In genomic region chr5:42952575-42952974, GRCh38 we compare ENCODE assay signal across 8 cellular contexts.
DNase-seq lines count a peak whose midpoint lies in the region; ATAC-seq, FAIRE-seq and TF ChIP-seq lines count a peak whose summit lies in the region.

No MANE protein-coding gene starts in this region.

- no peak overlapping the region for H3K4me2 ChIP-seq in fibroblast of lung (ENCODE audit: extremely low read depth, insufficient read depth, low read length)

- peaks cover 12% of the 10 kb centered on the region for H3K79me2 ChIP-seq in fibroblast of lung (ENCODE audit: control insufficient read depth, insufficient read depth, low read length)

- CTCF ChIA-PET in activated naive CD4-positive, alpha-beta T cell treated with anti-CD3 and anti-CD28 coated beads for 36 hours (lab: Charles Lee), result interaction anchor here (1.3 to 2.0 kb wide), 3 partner anchors 12 to 44 kb away, joined by 3 to 6 read pairs (median 6); no protein-coding TSS in a partner anchor

- no peaks in the 10 kb centered on the region for H3K27me3 Mint-ChIP-seq in activated naive CD4-positive, alpha-beta T cell treated with anti-CD3 and anti-CD28 coated beads for 36 hours (ENCODE audit: low read depth)
- H3K27me3 Mint-ChIP-seq in T-helper 17 cell, result no peaks in the 10 kb centered on the region

- no peaks in the 10 kb centered on the region for H4K20me1 ChIP-seq in fibroblast of lung (ENCODE audit: control insufficient read depth, extremely low read depth, insufficient read depth, low read length)

- peaks cover 9% of the 10 kb centered on the region for H3K4me1 ChIP-seq in fibroblast of lung (ENCODE audit: control insufficient read depth, extremely low read depth, insufficient read depth, low read length)
- H3K4me1 ChIP-seq in suprapubic skin, result peaks cover 45% of the 10 kb centered on the region

- peak overlapping the region; percentile 20 for H3K9ac ChIP-seq in fibroblast of lung (ENCODE audit: insufficient read depth, low read length)

- H3K36me3 Mint-ChIP-seq in activated naive CD4-positive, alpha-beta T cell treated with anti-CD3 and anti-CD28 coated beads for 36 hours (ENCODE audit: low read depth), result peaks cover 11% of the 10 kb centered on the region
- H3K36me3 Mint-ChIP-seq in T-helper 17 cell (ENCODE audit: low read depth), result no peaks in the 10 kb centered on the region

- H2AFZ ChIP-seq in fibroblast of lung (ENCODE audit: low read length), result no peak overlapping the region

- TF ChIP-seq CTCF in fibroblast of lung (conservative IDR thresholded peaks at IDR 0.05 in 1 of 2, IDR thresholded peaks at IDR 0.05 in 1 of 2; ENCODE audit: low read depth in 1 of 2, low read length in 2 of 2), result no peak
- TF ChIP-seq CTCF in suprapubic skin (IDR thresholded peaks at IDR 0.05), result no peak

- H3K36me3 ChIP-seq in fibroblast of lung (ENCODE audit: control insufficient read depth, insufficient read depth, low read length) (no peaks in the 10 kb centered on the region), suprapubic skin (no peaks in the 10 kb centered on the region), H7 (replicated peaks; ENCODE audit: control insufficient read depth, insufficient read depth, low read length) (no peaks in the 10 kb centered on the region)

- 34% methylated on average over 12 of the region's 12 CpGs for WGBS in suprapubic skin

- peaks cover 14% of the 10 kb centered on the region for H3K9me3 Mint-ChIP-seq in activated naive CD4-positive, alpha-beta T cell treated with anti-CD3 and anti-CD28 coated beads for 36 hours

- TF ChIP-seq EP300 in suprapubic skin (IDR thresholded peaks at IDR 0.05), result no peak

- intact Hi-C loops in activated naive CD4-positive, alpha-beta T cell treated with anti-CD3 and anti-CD28 coated beads for 36 hours (cut with micrococcal nuclease), result loop anchor here (5.0 to 10.0 kb wide), 3 partner anchors 170 to 602 kb away; partner anchors contain the start of genes CCDC152, PAIP1 and ZNF131

- peaks cover 9% of the 10 kb centered on the region for H3K4me1 Mint-ChIP-seq in activated naive CD4-positive, alpha-beta T cell treated with anti-CD3 and anti-CD28 coated beads for 36 hours (ENCODE audit: low read depth)
- H3K4me1 Mint-ChIP-seq in T-helper 17 cell, result peaks cover 23% of the 10 kb centered on the region

- FAIRE-seq in RCC 7860 (lab: Jason Lieb, UNC), result no peak

- H3K9me3 ChIP-seq in T-helper 17 cell (ENCODE audit: control insufficient read depth, low read length, poor library complexity, severe bottlenecking) (no peaks in the 10 kb centered on the region), fibroblast of lung (ENCODE audit: control insufficient read depth, insufficient read depth, low read depth, low read length) (no peaks in the 10 kb centered on the region), suprapubic skin (no peaks in the 10 kb centered on the region)

- H3K4me3 ChIP-seq in fibroblast of lung (replicated peaks in 1 of 4; ENCODE audit: control extremely low read depth in 1 of 4, insufficient read depth in 1 of 4, low read depth in 3 of 4, low read length in 4 of 4) (peak overlapping the region; percentile 30 to 84 (median 49)), suprapubic skin (peak overlapping the region; percentile 65), H7 (ENCODE audit: insufficient read depth, low read depth, low read length) (no peak overlapping the region)

- H3K27ac ChIP-seq in fibroblast of lung (ENCODE audit: insufficient read depth, low read length) (peak overlapping the region; percentile 93), suprapubic skin (no peak overlapping the region)

- H3K27me3 ChIP-seq in fibroblast of lung (ENCODE audit: control insufficient read depth, insufficient read depth, low read length), result no peaks in the 10 kb centered on the region
- H3K27me3 ChIP-seq in suprapubic skin, result peaks cover 84% of the 10 kb centered on the region
- H3K27me3 ChIP-seq in H7 (ENCODE audit: control insufficient read depth, insufficient read depth, low read length), result no peaks in the 10 kb centered on the region

- no peak for TF ChIP-seq POLR2A in suprapubic skin (IDR thresholded peaks at IDR 0.05)

- H3K27ac Mint-ChIP-seq in activated naive CD4-positive, alpha-beta T cell treated with anti-CD3 and anti-CD28 coated beads for 36 hours, result peak overlapping the region; percentile 88
- peak overlapping the region; percentile 99 for H3K27ac Mint-ChIP-seq in T-helper 17 cell

- peak overlapping the region; percentile 87 for H3K4me3 Mint-ChIP-seq in activated naive CD4-positive, alpha-beta T cell treated with anti-CD3 and anti-CD28 coated beads for 36 hours
- H3K4me3 Mint-ChIP-seq in T-helper 17 cell, result peak overlapping the region; percentile 91

- no peak for ATAC-seq in T-helper 17 cell

- DNase-seq in activated naive CD4-positive, alpha-beta T cell treated with anti-CD3 and anti-CD28 coated beads for 36 hours, result no peak
- no peak for DNase-seq in activated naive CD4-positive, alpha-beta T cell (lab: John Stamatoyannopoulos, UW)
- DNase-seq in T-helper 17 cell (no peak), fibroblast of lung (ENCODE audit: low read depth in 2 of 2) (peak in 1 of 2 donors; percentile 22), suprapubic skin (ENCODE audit: low spot score in 2 of 2) (no peak), DMS 273 treated with DMSO at 0.1 percent for 48 hours (lab: John Stamatoyannopoulos, UW) (no peak), H7 (no peak), RCC 7860 (ENCODE audit: low spot score) (no peak)
